Comparison of ENCODE assay signal across 1 cellular context in the genomic region with DNA sequence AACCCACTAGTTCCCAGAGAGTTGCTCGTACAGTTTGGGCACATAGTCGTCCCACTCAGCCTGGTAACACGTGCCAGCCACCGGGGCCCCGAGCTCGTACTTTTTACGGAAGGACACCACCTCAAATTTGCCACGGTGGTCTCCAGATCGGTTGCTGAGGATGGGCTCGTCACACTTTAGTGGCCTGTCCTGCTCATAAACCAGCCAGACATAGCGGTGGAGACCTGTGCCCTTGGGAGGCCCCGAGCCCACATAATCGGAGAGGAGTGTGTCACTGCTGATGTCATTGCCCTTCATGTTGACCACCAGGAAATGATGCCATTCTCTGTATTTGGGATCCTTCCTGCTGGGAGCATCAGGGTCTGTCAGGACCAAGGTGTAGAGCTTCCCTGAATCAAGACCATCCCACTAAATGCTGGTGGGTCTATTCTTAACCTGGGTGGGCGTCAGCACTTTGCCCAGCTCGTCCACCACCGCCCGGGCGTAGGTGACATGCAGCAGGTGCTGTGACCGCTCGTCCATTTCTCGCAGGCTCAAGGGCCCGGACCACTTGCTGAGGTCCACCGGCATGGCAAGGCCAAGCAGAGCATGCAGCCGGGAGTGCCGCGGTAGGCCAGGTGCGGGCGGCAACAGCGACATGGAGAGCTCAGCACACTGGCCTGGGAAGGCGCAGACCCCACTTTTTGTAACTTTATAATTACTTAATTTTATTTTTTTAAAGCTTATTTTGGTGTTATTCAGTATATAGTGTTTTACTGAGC.
TF ChIP-seq lines count a peak whose summit lies in the region.

No MANE protein-coding gene starts in this region.

TF ChIP-seq in HepG2, 621 proteins besides CTCF, POLR2A, EP300 and RAD21 (continued from another document):
- TF ChIP-seq, protein P1, sequence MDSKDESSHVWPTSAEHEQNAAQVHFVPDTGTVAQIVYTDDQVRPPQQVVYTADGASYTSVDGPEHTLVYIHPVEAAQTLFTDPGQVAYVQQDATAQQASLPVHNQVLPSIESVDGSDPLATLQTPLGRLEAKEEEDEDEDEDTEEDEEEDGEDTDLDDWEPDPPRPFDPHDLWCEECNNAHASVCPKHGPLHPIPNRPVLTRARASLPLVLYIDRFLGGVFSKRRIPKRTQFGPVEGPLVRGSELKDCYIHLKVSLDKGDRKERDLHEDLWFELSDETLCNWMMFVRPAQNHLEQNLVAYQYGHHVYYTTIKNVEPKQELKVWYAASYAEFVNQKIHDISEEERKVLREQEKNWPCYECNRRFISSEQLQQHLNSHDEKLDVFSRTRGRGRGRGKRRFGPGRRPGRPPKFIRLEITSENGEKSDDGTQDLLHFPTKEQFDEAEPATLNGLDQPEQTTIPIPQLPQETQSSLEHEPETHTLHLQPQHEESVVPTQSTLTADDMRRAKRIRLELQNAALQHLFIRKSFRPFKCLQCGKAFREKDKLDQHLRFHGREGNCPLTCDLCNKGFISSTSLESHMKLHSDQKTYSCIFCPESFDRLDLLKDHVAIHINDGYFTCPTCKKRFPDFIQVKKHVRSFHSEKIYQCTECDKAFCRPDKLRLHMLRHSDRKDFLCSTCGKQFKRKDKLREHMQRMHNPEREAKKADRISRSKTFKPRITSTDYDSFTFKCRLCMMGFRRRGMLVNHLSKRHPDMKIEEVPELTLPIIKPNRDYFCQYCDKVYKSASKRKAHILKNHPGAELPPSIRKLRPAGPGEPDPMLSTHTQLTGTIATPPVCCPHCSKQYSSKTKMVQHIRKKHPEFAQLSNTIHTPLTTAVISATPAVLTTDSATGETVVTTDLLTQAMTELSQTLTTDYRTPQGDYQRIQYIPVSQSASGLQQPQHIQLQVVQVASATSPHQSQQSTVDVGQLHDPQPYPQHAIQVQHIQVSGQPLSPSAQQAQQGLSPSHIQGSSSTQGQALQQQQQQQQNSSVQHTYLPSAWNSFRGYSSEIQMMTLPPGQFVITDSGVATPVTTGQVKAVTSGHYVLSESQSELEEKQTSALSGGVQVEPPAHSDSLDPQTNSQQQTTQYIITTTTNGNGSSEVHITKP (CRISPR knock-in tag; IDR thresholded peaks at IDR 0.05; ENCODE audit: low read depth): no peak
- TF ChIP-seq, protein P2, sequence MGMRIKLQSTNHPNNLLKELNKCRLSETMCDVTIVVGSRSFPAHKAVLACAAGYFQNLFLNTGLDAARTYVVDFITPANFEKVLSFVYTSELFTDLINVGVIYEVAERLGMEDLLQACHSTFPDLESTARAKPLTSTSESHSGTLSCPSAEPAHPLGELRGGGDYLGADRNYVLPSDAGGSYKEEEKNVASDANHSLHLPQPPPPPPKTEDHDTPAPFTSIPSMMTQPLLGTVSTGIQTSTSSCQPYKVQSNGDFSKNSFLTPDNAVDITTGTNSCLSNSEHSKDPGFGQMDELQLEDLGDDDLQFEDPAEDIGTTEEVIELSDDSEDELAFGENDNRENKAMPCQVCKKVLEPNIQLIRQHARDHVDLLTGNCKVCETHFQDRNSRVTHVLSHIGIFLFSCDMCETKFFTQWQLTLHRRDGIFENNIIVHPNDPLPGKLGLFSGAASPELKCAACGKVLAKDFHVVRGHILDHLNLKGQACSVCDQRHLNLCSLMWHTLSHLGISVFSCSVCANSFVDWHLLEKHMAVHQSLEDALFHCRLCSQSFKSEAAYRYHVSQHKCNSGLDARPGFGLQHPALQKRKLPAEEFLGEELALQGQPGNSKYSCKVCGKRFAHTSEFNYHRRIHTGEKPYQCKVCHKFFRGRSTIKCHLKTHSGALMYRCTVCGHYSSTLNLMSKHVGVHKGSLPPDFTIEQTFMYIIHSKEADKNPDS (CRISPR knock-in tag; IDR thresholded peaks at IDR 0.05): no peak
- TF ChIP-seq RBFOX2 (IDR thresholded peaks at IDR 0.05; ENCODE audit: low read depth, low read length) (peak; percentile 74), GLI4 (CRISPR knock-in tag; IDR thresholded peaks at IDR 0.05; ENCODE audit: borderline replicate concordance) (no peak), AGO2 (optimal IDR thresholded peaks at IDR 0.05; ENCODE audit: low read depth, low read length) (peak; percentile 79), ZNF207 (IDR thresholded peaks at IDR 0.05; ENCODE audit: borderline replicate concordance) (no peak), KDM2A (CRISPR knock-in tag; IDR thresholded peaks at IDR 0.05; ENCODE audit: borderline replicate concordance, low read depth) (no peak), CREB1 (IDR thresholded peaks at IDR 0.05) (peak; percentile 30; the same call in 1 of the 2 replicates), CREB1 (CRISPR knock-in tag; IDR thresholded peaks at IDR 0.05) (no peak), CEBPB (IDR thresholded peaks at IDR 0.05; ENCODE audit: borderline replicate concordance, low read depth, low read length) (no peak), SIN3A (IDR thresholded peaks at IDR 0.05; ENCODE audit: borderline replicate concordance, low read depth, low read length) (no peak), ZNF768 (CRISPR knock-in tag; IDR thresholded peaks at IDR 0.05) (no peak), SRF (IDR thresholded peaks at IDR 0.05; ENCODE audit: low read depth, low read length) (no peak), ZSCAN22 (CRISPR knock-in tag; IDR thresholded peaks at IDR 0.05) (no peak)
- TF ChIP-seq, protein P3, sequence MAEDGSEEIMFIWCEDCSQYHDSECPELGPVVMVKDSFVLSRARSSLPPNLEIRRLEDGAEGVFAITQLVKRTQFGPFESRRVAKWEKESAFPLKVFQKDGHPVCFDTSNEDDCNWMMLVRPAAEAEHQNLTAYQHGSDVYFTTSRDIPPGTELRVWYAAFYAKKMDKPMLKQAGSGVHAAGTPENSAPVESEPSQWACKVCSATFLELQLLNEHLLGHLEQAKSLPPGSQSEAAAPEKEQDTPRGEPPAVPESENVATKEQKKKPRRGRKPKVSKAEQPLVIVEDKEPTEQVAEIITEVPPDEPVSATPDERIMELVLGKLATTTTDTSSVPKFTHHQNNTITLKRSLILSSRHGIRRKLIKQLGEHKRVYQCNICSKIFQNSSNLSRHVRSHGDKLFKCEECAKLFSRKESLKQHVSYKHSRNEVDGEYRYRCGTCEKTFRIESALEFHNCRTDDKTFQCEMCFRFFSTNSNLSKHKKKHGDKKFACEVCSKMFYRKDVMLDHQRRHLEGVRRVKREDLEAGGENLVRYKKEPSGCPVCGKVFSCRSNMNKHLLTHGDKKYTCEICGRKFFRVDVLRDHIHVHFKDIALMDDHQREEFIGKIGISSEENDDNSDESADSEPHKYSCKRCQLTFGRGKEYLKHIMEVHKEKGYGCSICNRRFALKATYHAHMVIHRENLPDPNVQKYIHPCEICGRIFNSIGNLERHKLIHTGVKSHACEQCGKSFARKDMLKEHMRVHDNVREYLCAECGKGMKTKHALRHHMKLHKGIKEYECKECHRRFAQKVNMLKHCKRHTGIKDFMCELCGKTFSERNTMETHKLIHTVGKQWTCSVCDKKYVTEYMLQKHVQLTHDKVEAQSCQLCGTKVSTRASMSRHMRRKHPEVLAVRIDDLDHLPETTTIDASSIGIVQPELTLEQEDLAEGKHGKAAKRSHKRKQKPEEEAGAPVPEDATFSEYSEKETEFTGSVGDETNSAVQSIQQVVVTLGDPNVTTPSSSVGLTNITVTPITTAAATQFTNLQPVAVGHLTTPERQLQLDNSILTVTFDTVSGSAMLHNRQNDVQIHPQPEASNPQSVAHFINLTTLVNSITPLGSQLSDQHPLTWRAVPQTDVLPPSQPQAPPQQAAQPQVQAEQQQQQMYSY (CRISPR knock-in tag; IDR thresholded peaks at IDR 0.05): no peak
- TF ChIP-seq, protein P4, sequence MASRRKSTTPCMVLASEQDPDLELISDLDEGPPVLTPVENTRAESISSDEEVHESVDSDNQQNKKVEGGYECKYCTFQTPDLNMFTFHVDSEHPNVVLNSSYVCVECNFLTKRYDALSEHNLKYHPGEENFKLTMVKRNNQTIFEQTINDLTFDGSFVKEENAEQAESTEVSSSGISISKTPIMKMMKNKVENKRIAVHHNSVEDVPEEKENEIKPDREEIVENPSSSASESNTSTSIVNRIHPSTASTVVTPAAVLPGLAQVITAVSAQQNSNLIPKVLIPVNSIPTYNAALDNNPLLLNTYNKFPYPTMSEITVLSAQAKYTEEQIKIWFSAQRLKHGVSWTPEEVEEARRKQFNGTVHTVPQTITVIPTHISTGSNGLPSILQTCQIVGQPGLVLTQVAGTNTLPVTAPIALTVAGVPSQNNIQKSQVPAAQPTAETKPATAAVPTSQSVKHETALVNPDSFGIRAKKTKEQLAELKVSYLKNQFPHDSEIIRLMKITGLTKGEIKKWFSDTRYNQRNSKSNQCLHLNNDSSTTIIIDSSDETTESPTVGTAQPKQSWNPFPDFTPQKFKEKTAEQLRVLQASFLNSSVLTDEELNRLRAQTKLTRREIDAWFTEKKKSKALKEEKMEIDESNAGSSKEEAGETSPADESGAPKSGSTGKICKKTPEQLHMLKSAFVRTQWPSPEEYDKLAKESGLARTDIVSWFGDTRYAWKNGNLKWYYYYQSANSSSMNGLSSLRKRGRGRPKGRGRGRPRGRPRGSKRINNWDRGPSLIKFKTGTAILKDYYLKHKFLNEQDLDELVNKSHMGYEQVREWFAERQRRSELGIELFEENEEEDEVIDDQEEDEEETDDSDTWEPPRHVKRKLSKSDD (CRISPR knock-in tag; IDR thresholded peaks at IDR 0.05; ENCODE audit: low read depth): no peak
- TF ChIP-seq, protein P5, sequence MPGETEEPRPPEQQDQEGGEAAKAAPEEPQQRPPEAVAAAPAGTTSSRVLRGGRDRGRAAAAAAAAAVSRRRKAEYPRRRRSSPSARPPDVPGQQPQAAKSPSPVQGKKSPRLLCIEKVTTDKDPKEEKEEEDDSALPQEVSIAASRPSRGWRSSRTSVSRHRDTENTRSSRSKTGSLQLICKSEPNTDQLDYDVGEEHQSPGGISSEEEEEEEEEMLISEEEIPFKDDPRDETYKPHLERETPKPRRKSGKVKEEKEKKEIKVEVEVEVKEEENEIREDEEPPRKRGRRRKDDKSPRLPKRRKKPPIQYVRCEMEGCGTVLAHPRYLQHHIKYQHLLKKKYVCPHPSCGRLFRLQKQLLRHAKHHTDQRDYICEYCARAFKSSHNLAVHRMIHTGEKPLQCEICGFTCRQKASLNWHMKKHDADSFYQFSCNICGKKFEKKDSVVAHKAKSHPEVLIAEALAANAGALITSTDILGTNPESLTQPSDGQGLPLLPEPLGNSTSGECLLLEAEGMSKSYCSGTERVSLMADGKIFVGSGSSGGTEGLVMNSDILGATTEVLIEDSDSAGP (CRISPR knock-in tag; IDR thresholded peaks at IDR 0.05; ENCODE audit: borderline replicate concordance): no peak
- TF ChIP-seq, protein P6, sequence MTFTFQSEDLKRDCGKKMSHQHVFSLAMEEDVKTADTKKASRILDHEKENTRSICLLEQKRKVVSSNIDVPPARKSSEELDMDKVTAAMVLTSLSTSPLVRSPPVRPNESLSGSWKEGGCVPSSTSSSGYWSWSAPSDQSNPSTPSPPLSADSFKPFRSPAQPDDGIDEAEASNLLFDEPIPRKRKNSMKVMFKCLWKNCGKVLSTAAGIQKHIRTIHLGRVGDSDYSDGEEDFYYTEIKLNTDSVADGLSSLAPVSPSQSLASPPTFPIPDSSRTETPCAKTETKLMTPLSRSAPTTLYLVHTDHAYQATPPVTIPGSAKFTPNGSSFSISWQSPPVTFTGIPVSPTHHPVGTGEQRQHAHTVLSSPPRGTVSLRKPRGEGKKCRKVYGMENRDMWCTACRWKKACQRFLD (CRISPR knock-in tag; IDR thresholded peaks at IDR 0.05; ENCODE audit: borderline replicate concordance): no peak
- TF ChIP-seq, protein P7, sequence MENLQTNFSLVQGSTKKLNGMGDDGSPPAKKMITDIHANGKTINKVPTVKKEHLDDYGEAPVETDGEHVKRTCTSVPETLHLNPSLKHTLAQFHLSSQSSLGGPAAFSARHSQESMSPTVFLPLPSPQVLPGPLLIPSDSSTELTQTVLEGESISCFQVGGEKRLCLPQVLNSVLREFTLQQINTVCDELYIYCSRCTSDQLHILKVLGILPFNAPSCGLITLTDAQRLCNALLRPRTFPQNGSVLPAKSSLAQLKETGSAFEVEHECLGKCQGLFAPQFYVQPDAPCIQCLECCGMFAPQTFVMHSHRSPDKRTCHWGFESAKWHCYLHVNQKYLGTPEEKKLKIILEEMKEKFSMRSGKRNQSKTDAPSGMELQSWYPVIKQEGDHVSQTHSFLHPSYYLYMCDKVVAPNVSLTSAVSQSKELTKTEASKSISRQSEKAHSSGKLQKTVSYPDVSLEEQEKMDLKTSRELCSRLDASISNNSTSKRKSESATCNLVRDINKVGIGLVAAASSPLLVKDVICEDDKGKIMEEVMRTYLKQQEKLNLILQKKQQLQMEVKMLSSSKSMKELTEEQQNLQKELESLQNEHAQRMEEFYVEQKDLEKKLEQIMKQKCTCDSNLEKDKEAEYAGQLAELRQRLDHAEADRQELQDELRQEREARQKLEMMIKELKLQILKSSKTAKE (CRISPR knock-in tag; IDR thresholded peaks at IDR 0.05; ENCODE audit: borderline replicate concordance): no peak
- TF ChIP-seq, protein P8, sequence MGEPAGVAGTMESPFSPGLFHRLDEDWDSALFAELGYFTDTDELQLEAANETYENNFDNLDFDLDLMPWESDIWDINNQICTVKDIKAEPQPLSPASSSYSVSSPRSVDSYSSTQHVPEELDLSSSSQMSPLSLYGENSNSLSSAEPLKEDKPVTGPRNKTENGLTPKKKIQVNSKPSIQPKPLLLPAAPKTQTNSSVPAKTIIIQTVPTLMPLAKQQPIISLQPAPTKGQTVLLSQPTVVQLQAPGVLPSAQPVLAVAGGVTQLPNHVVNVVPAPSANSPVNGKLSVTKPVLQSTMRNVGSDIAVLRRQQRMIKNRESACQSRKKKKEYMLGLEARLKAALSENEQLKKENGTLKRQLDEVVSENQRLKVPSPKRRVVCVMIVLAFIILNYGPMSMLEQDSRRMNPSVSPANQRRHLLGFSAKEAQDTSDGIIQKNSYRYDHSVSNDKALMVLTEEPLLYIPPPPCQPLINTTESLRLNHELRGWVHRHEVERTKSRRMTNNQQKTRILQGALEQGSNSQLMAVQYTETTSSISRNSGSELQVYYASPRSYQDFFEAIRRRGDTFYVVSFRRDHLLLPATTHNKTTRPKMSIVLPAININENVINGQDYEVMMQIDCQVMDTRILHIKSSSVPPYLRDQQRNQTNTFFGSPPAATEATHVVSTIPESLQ (CRISPR knock-in tag; conservative IDR thresholded peaks at IDR 0.05): no peak
- TF ChIP-seq, protein P9, sequence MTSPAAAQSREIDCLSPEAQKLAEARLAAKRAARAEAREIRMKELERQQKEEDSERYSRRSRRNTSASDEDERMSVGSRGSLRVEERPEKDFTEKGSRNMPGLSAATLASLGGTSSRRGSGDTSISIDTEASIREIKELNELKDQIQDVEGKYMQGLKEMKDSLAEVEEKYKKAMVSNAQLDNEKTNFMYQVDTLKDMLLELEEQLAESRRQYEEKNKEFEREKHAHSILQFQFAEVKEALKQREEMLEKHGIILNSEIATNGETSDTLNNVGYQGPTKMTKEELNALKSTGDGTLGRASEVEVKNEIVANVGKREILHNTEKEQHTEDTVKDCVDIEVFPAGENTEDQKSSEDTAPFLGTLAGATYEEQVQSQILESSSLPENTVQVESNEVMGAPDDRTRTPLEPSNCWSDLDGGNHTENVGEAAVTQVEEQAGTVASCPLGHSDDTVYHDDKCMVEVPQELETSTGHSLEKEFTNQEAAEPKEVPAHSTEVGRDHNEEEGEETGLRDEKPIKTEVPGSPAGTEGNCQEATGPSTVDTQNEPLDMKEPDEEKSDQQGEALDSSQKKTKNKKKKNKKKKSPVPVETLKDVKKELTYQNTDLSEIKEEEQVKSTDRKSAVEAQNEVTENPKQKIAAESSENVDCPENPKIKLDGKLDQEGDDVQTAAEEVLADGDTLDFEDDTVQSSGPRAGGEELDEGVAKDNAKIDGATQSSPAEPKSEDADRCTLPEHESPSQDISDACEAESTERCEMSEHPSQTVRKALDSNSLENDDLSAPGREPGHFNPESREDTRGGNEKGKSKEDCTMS (CRISPR knock-in tag; conservative IDR thresholded peaks at IDR 0.05): no peak
